ENCODE assay signal across 17 cellular contexts in genomic region chr7:134446923-134447322, GRCh38. TPM values are rescaled to one million over a fixed set of nuclear protein-coding genes. Genes with fewer than 3 reads are reported as not detected.
DNase-seq lines count a peak whose midpoint lies in the region; ATAC-seq and TF ChIP-seq lines count a peak whose summit lies in the region.
"Had no signal": no experiment of that assay in that cellular context is flagged by ENCODE, and none has a peak within 500 bp of the region (broad histone marks: within the 10 kb centered on the region; RNA-seq: fewer than 3 reads in every experiment).

No MANE protein-coding gene starts in this region.

- H3K4me3 Mint-ChIP-seq in stimulated activated naive CD8-positive, alpha-beta T cell treated with anti-CD3 and anti-CD28 coated beads, Interleukin-15, amount 100 ng/mL, for 72 hours: no peak overlapping the region
- H3K4me3 Mint-ChIP-seq in dendritic cell treated with granulocyte-macrophage colony-stimulating factor and Interleukin-4, amounts not matched to agents 40 ng/mL and 50 ng/mL, for 4 days: no peak overlapping the region
- H3K4me3 Mint-ChIP-seq: CD4-positive, alpha-beta T cell; IgD-negative memory B cell had no signal

- peaks cover 100% of the 10 kb centered on the region for H3F3A ChIP-seq in PC-9 (ENCODE audit: insufficient read depth, low read depth)

- H3K27me3 Mint-ChIP-seq in stimulated activated naive CD8-positive, alpha-beta T cell treated with anti-CD3 and anti-CD28 coated beads, Interleukin-15, amount 100 ng/mL, for 72 hours: no peaks in the 10 kb centered on the region
- H3K27me3 Mint-ChIP-seq in dendritic cell treated with granulocyte-macrophage colony-stimulating factor and Interleukin-4, amounts not matched to agents 40 ng/mL and 50 ng/mL, for 4 days: no peaks in the 10 kb centered on the region
- H3K27me3 Mint-ChIP-seq: CD4-positive, alpha-beta T cell; IgD-negative memory B cell had no signal

- H4K20me1 ChIP-seq in PC-9 (ENCODE audit: insufficient read depth): peaks cover 11% of the 10 kb centered on the region

- no peak overlapping the region for H3K4me3 ChIP-seq in PC-9
- H3K4me3 ChIP-seq: HAP-1 had no signal

- H3K4me1 Mint-ChIP-seq in stimulated activated naive CD8-positive, alpha-beta T cell treated with anti-CD3 and anti-CD28 coated beads, Interleukin-15, amount 100 ng/mL, for 72 hours: no peaks in the 10 kb centered on the region
- H3K4me1 Mint-ChIP-seq in dendritic cell treated with granulocyte-macrophage colony-stimulating factor and Interleukin-4, amounts not matched to agents 40 ng/mL and 50 ng/mL, for 4 days (ENCODE audit: low read depth): peaks cover 60% of the 10 kb centered on the region

- H3K79me2 ChIP-seq in PC-9 (ENCODE audit: low read depth): peaks cover 67% of the 10 kb centered on the region

- intact Hi-C loops in PC-9 (cut with micrococcal nuclease; ENCODE audit: unreplicated experiment): no loop called here
- intact Hi-C loops in dendritic cell treated with granulocyte-macrophage colony-stimulating factor and Interleukin-4, amounts not matched to agents 40 ng/mL and 50 ng/mL, for 4 days (cut with micrococcal nuclease): no loop called here

- no peak overlapping the region for H2AFZ ChIP-seq in PC-9

- no peak for DNase-seq in stimulated activated naive CD8-positive, alpha-beta T cell treated with anti-CD3 and anti-CD28 coated beads, Interleukin-15, amount 100 ng/mL, for 72 hours
- no peak for DNase-seq in stimulated activated naive CD8-positive, alpha-beta T cell treated with anti-CD3 and anti-CD28 coated beads, Interleukin-15, Interleukin-2, amounts not matched to agents 100 U/mL and 50 U/mL, for 24 hours
- DNase-seq in PC-9 (no peak), erythroblast (lab: John Stamatoyannopoulos, UW) (no peak)
- DNase-seq: AML-193; Caco-2; CD4-positive, alpha-beta T cell; DMS153; DMS79; GDM1; KG1 had no signal

- TF ChIP-seq POLR2A in erythroblast (IDR thresholded peaks at IDR 0.05; ENCODE audit: low read length): no peak

- H3K27ac Mint-ChIP-seq in stimulated activated naive CD8-positive, alpha-beta T cell treated with anti-CD3 and anti-CD28 coated beads, Interleukin-15, amount 100 ng/mL, for 72 hours: peak overlapping the region in 1 of 2 donors; percentile 19
- H3K27ac Mint-ChIP-seq in dendritic cell treated with granulocyte-macrophage colony-stimulating factor and Interleukin-4, amounts not matched to agents 40 ng/mL and 50 ng/mL, for 4 days: peak overlapping the region; percentile 15
- H3K27ac Mint-ChIP-seq: CD4-positive, alpha-beta T cell; IgD-negative memory B cell had no signal

- no peaks in the 10 kb centered on the region for H3K9me3 Mint-ChIP-seq in stimulated activated naive CD8-positive, alpha-beta T cell treated with anti-CD3 and anti-CD28 coated beads, Interleukin-15, amount 100 ng/mL, for 72 hours
- H3K9me3 Mint-ChIP-seq in dendritic cell treated with granulocyte-macrophage colony-stimulating factor and Interleukin-4, amounts not matched to agents 40 ng/mL and 50 ng/mL, for 4 days: no peaks in the 10 kb centered on the region
- H3K9me3 Mint-ChIP-seq: CD4-positive, alpha-beta T cell; IgD-negative memory B cell had no signal

- peaks cover 97% of the 10 kb centered on the region for H3K36me3 ChIP-seq in PC-9 (ENCODE audit: low read depth)

- H3K9me3 ChIP-seq in PC-9 (ENCODE audit: insufficient read depth, low read depth): no peaks in the 10 kb centered on the region
- H3K9me3 ChIP-seq: Caco-2, HAP-1 had no signal

- peak overlapping the region; percentile 97 for H3K27ac ChIP-seq in PC-9
- H3K27ac ChIP-seq: C4-2B had no signal

- H3K36me3 Mint-ChIP-seq in dendritic cell treated with granulocyte-macrophage colony-stimulating factor and Interleukin-4, amounts not matched to agents 40 ng/mL and 50 ng/mL, for 4 days (ENCODE audit: low read depth): peaks cover 100% of the 10 kb centered on the region

- no TSS peak for BruUV-seq in PC-9 (replicated peaks; lab: Mats Ljungman, UMichigan)

- CTCF ChIA-PET in PC-9 (lab: Charles Lee): no interaction called here

- POLR2A ChIA-PET in PC-9 (lab: Charles Lee; ENCODE audit: unreplicated experiment): interaction anchor here (0.9 kb wide), 1 partner anchor 34 kb away, joined by 6 read pairs; no protein-coding TSS in a partner anchor

- H3K27me3 ChIP-seq in PC-9 (ENCODE audit: insufficient read depth, low read depth): no peaks in the 10 kb centered on the region

- peak; percentile 31 for ATAC-seq in stimulated activated naive CD8-positive, alpha-beta T cell treated with anti-CD3 and anti-CD28 coated beads, Interleukin-15, amount 100 ng/mL, for 72 hours
- no peak for ATAC-seq in stimulated activated naive CD8-positive, alpha-beta T cell treated with anti-CD3 and anti-CD28 coated beads, Interleukin-15, Interleukin-2, amounts not matched to agents 100 U/mL and 50 U/mL, for 24 hours
- ATAC-seq in GM19397 (IDR thresholded peaks at IDR 0.05; ENCODE audit: unreplicated experiment): no peak
- no peak for ATAC-seq in GM21381 (IDR thresholded peaks at IDR 0.05; ENCODE audit: unreplicated experiment)

- no peaks in the 10 kb centered on the region for H3K9me2 ChIP-seq in PC-9 (ENCODE audit: insufficient read depth)

- no peak overlapping the region for H3K4me2 ChIP-seq in PC-9

- peaks cover 42% of the 10 kb centered on the region for H3K4me1 ChIP-seq in PC-9 (replicated peaks; ENCODE audit: insufficient read depth)
- H3K4me1 ChIP-seq: Caco-2, HAP-1 had no signal

- TF ChIP-seq CTCF in PC-9 (conservative IDR thresholded peaks at IDR 0.05): no peak

RNA-seq across cellular contexts. Expression of gene AKR1B1, which starts 12.0 kb away (rescaled TPM):
- 1,009 and 1,328 TPM in 2 replicates for total RNA-seq in PC-9 (2021)
